In genomic region chr14:24310387-24310665, GRCh38 we compare ENCODE assay signal across 10 cellular contexts. TPM values are rescaled to one million over a fixed set of nuclear protein-coding genes. Genes with fewer than 3 reads are reported as not detected.
A peak's percentile ranks its signal among the peaks of the same experiment; 100 is the strongest.
DNase-seq lines count a peak whose midpoint lies in the region; ATAC-seq and TF ChIP-seq lines count a peak whose summit lies in the region.
"Had no signal": no experiment of that assay in that cellular context is flagged by ENCODE, and none has a peak within 500 bp of the region (broad histone marks: within the 10 kb centered on the region; RNA-seq: fewer than 3 reads in every experiment).

No MANE protein-coding gene starts in this region.

- TF ChIP-seq CTCF in RWPE2 (IDR thresholded peaks at IDR 0.05; ENCODE audit: poor library complexity, severe bottlenecking) = no peak
- TF ChIP-seq CTCF in psoas muscle (IDR thresholded peaks at IDR 0.05) = no peak

- H3K27ac ChIP-seq in RWPE2 (ENCODE audit: poor library complexity, severe bottlenecking) (peak overlapping the region; percentile 76), esophagus (ENCODE audit: low read depth in 2 of 2, low read length in 1 of 2) (peak overlapping the region; percentile 93 to 94), psoas muscle (peak overlapping the region; percentile 79)
- H3K27ac ChIP-seq: cardiac muscle cell had no signal

- H3K4me1 ChIP-seq in RWPE2 (ENCODE audit: insufficient read depth, poor library complexity, severe bottlenecking) (peaks cover 25% of the 10 kb centered on the region), esophagus (ENCODE audit: control insufficient read depth in 2 of 2, insufficient read depth in 2 of 2, low read length in 1 of 2) (peaks cover 6 to 42% of the 10 kb centered on the region in 2 donors), psoas muscle (peaks cover 13% of the 10 kb centered on the region)

- H3K4me3 ChIP-seq in RWPE2 (ENCODE audit: severe bottlenecking) (no peak overlapping the region), esophagus (ENCODE audit: low read depth in 1 of 2, low read length in 2 of 2) (peak overlapping the region; percentile 47 to 70), psoas muscle (peak overlapping the region; percentile 68)
- H3K4me3 ChIP-seq: cardiac muscle cell had no signal

- DNase-seq in EH (ENCODE audit: low read depth) (peak; percentile 17), RWPE2 (ENCODE audit: low spot score) (no peak), psoas muscle (no peak), GM19238 (ENCODE audit: insufficient read length, low spot score) (no peak), EL (no peak), cerebellar cortex (ENCODE audit: low spot score) (no peak)

- intact Hi-C loops in psoas muscle (cut with DNase I) = no loop called here

- no peak for ATAC-seq in RWPE2 (ENCODE audit: low read depth)
- no peak for ATAC-seq in psoas muscle
- ATAC-seq in GM21576 (IDR thresholded peaks at IDR 0.05; ENCODE audit: unreplicated experiment) = no peak
- ATAC-seq: SK-N-SH treated with all-trans-retinoic acid at 6 μM for 48 hours had no signal

- 11 to 15% methylated on average over 4 of the region's 4 CpGs for WGBS in esophagus, 2 donors
- WGBS in psoas muscle, 3 donors = 6 to 17% (median 10%) methylated on average over 2 to 4 of the region's 4 CpGs

- H3K36me3 ChIP-seq in RWPE2 (ENCODE audit: low read depth) = peaks cover 17% of the 10 kb centered on the region
- peaks cover 7 to 21% of the 10 kb centered on the region in 2 donors for H3K36me3 ChIP-seq in esophagus (ENCODE audit: control insufficient read depth in 2 of 2, insufficient read depth in 2 of 2, low read length in 1 of 2)
- peaks cover 0 to 28% of the 10 kb centered on the region in 2 donors for H3K36me3 ChIP-seq in psoas muscle (ENCODE audit: insufficient read depth in 1 of 2, low read depth in 1 of 2)
- H3K36me3 ChIP-seq: cardiac muscle cell had no signal

- H3K27me3 ChIP-seq in RWPE2 (ENCODE audit: insufficient read depth, poor library complexity, severe bottlenecking) = no peaks in the 10 kb centered on the region
- no peaks in the 10 kb centered on the region for H3K27me3 ChIP-seq in esophagus (ENCODE audit: control insufficient read depth in 1 of 2, insufficient read depth in 2 of 2, low read length in 2 of 2)
- H3K27me3 ChIP-seq in psoas muscle (ENCODE audit: insufficient read depth in 3 of 3, low read length in 2 of 3) = no peaks in the 10 kb centered on the region
- H3K27me3 ChIP-seq: cardiac muscle cell had no signal

- no peaks in the 10 kb centered on the region for H3K9me3 ChIP-seq in RWPE2 (ENCODE audit: severe bottlenecking)
- H3K9me3 ChIP-seq in esophagus (ENCODE audit: control insufficient read depth in 2 of 2, insufficient read depth in 1 of 2, low read depth in 1 of 2, low read length in 1 of 2) = no peaks in the 10 kb centered on the region
- no peaks in the 10 kb centered on the region for H3K9me3 ChIP-seq in psoas muscle

RNA-seq across cellular contexts. Expression of gene LTB4R2, which starts 0.4 kb away (rescaled TPM):
- polyA plus RNA-seq in esophagus (10 to 100 TPM; 11.6 to 30.4 TPM), psoas muscle (under 1 TPM; 0.08 to 0.57 (median 0.32) TPM)
- total RNA-seq in psoas muscle = 1 to 10 TPM in 3 of 4 donors, under 1 TPM in 1; 0.96 to 2.3 (median 1.7) TPM

RNA-seq across cellular contexts. Expression of gene LTB4R, which starts 1.0 kb away (rescaled TPM):
- polyA plus RNA-seq in esophagus (10 to 100 TPM; 63.3 to 73.6 TPM), psoas muscle (1 to 10 TPM in 1 of 3 donors, under 1 TPM in 2; 0.35 to 2.0 (median 0.65) TPM)
- 1 to 10 TPM; 1.1 to 2.1 (median 2.0) TPM for total RNA-seq in psoas muscle

RNA-seq across cellular contexts. Expression of gene CIDEB, which starts 2.5 kb away (rescaled TPM):
- polyA plus RNA-seq in esophagus (10 to 100 TPM; 24.3 TPM), psoas muscle (1 to 10 TPM; 1.2 to 2.1 (median 1.3) TPM)
- total RNA-seq in psoas muscle = 1 to 10 TPM in 3 of 4 donors, under 1 TPM in 1; 0.95 to 2.5 (median 1.8) TPM
- total RNA-seq: cardiac muscle cell had no signal
- polyA plus RNA-seq: cardiac muscle cell had no signal

RNA-seq across cellular contexts. Expression of gene NOP9, which starts 10.7 kb away (rescaled TPM):
- polyA plus RNA-seq in esophagus = 10 to 100 TPM in 1 of 2 donors, 1 to 10 TPM in 1; 9.3 to 10.8 TPM
- 10 to 100 TPM; 36.7 to 38.8 (median 37.7) TPM for total RNA-seq in psoas muscle
- polyA plus RNA-seq in psoas muscle = 10 to 100 TPM; 11.4 to 29.8 (median 16.1) TPM

RNA-seq across cellular contexts. Expression of gene DHRS1, which starts 10.7 kb away (rescaled TPM):
- polyA plus RNA-seq in esophagus = 10 to 100 TPM; 92.6 to 97.6 TPM
- total RNA-seq in psoas muscle = 1 to 10 TPM; 1.9 to 3.4 (median 2.7) TPM
- 1 to 10 TPM; 1.5 to 6.4 (median 3.4) TPM for polyA plus RNA-seq in psoas muscle

Comparison
In these comparisons a context has a peak if more than half of its experiments do, and no peak if none do; other contexts are left out.
1. RNA of gene LTB4R2, which starts 0.4 kb away (polyA plus RNA-seq): 11.6 to 30.4 TPM in esophagus; 0.08 to 0.57 TPM in psoas muscle; every median in the first group is over 4 times any median in the second.
2. RNA of gene LTB4R, which starts 1.0 kb away (polyA plus RNA-seq): 63.3 to 73.6 TPM in esophagus; 0.35 to 2.0 TPM in psoas muscle; every median in the first group is over 10 times any median in the second.
3. RNA of gene CIDEB, which starts 2.5 kb away (polyA plus RNA-seq): 24.3 TPM in esophagus; 1.2 to 2.1 TPM in psoas muscle; every median in the first group is over 4 times any median in the second.
4. Peak in every context shown above with its lines, with median percentiles within 50 percentile points of each other: H3K27ac ChIP-seq.